1 cellular context compared by ENCODE assay signal in genomic region chr15:66883322-66883911, GRCh38.
TF ChIP-seq lines count a peak whose summit lies in the region.

No MANE protein-coding gene starts in this region.

TF ChIP-seq in GM23338, 12 proteins besides CTCF, POLR2A, EP300 and RAD21 (continued from another document):
- TF ChIP-seq ZNF462 (CRISPR knock-in tag; IDR thresholded peaks at IDR 0.05) (no peak), ZNF331 (CRISPR knock-in tag; IDR thresholded peaks at IDR 0.05; ENCODE audit: low read depth) (no peak), EZH2phosphoT487 (IDR thresholded peaks at IDR 0.05; ENCODE audit: unreplicated experiment) (no peak), STAT1 (IDR thresholded peaks at IDR 0.05; ENCODE audit: unreplicated experiment) (no peak), EZH2 (IDR thresholded peaks at IDR 0.05; ENCODE audit: low read depth, unreplicated experiment) (no peak), ZNF114 (CRISPR knock-in tag; IDR thresholded peaks at IDR 0.05) (no peak)
